Comparison of ENCODE assay signal across 26 cellular contexts in the genomic region with DNA sequence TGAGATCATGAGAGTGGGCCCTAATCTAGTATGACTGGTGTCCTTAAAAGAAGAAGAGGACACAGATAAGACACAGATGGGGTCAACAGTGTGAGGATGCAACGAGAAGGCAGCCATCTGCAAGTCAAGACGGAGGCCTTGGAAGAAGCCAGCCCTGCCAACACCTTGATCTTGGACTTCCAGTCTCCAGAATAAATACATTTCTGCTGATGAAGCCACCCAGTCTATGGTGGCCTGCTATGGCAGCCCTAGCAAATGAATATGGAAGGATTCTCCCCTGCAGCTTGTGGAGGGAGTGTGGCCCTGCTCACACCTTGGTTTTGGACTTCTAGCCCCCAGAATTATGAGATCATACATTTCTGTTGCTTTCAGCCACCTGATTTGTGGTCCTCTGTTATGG. TPM values are rescaled to one million over a fixed set of nuclear protein-coding genes. Genes with fewer than 3 reads are reported as not detected.
"Had no signal": no experiment of that assay in that cellular context is flagged by ENCODE, and none has a peak within 500 bp of the region (broad histone marks: within the 10 kb centered on the region; RNA-seq: fewer than 3 reads in every experiment).

No MANE protein-coding gene starts in this region.

- H3K36me3 Mint-ChIP-seq: immature natural killer cell; memory B cell; naive thymus-derived CD4-positive, alpha-beta T cell had no signal

- H3K27ac Mint-ChIP-seq: effector memory CD8-positive, alpha-beta T cell; memory B cell; naive thymus-derived CD4-positive, alpha-beta T cell; nephron progenitor cell; progenitor cell of endocrine pancreas; stimulated activated memory B cell treated with anti-CD40 and anti-IgM and Interleukin-4, amounts not matched to agents 10 μg/mL and 1 μg/mL and 100 μg/mL, for 72 hours had no signal

- H3K9me3 Mint-ChIP-seq: central memory CD8-positive, alpha-beta T cell; effector memory CD8-positive, alpha-beta T cell; immature natural killer cell; memory B cell; mesothelial cell of epicardium; naive thymus-derived CD4-positive, alpha-beta T cell; nephron progenitor cell; stimulated activated memory B cell treated with anti-CD40 and anti-IgM and Interleukin-4, amounts not matched to agents 10 μg/mL and 1 μg/mL and 100 μg/mL, for 72 hours had no signal

- H3K36me3 ChIP-seq: sigmoid colon, transverse colon, vagina had no signal

- H3K9me3 ChIP-seq: esophagus squamous epithelium, mucosa of descending colon, sigmoid colon, transverse colon, vagina had no signal

- H3K4me1 Mint-ChIP-seq: central memory CD8-positive, alpha-beta T cell; immature natural killer cell; naive thymus-derived CD4-positive, alpha-beta T cell had no signal

- H3K4me3 ChIP-seq: esophagus squamous epithelium, lung, mucosa of descending colon, sigmoid colon, transverse colon, vagina had no signal

- H3K9ac ChIP-seq: parathyroid adenoma had no signal

- H2AFZ ChIP-seq: parathyroid adenoma had no signal

- H3K27me3 Mint-ChIP-seq: memory B cell; stimulated activated memory B cell treated with anti-CD40 and anti-IgM and Interleukin-4, amounts not matched to agents 10 μg/mL and 1 μg/mL and 100 μg/mL, for 72 hours had no signal

- H3K27me3 ChIP-seq: esophagus squamous epithelium, sigmoid colon, transverse colon, vagina had no signal

- DNase-seq: cortex of kidney; effector memory CD8-positive, alpha-beta T cell; erythroblast; esophagus squamous epithelium; foreskin melanocyte; glutamatergic neuron; hypothalamus; immature natural killer cell; mucosa of descending colon; naive thymus-derived CD4-positive, alpha-beta T cell; nephron progenitor cell; sigmoid colon; stimulated activated CD4-positive, alpha-beta T cell treated with anti-CD3 and anti-CD28 coated beads, Interleukin-4, amount 100 ng/mL, for 4 hours; stimulated activated naive CD8-positive, alpha-beta T cell treated with anti-CD3 and anti-CD28 coated beads, Interleukin-15, Interleukin-2, amounts not matched to agents 100 U/mL and 50 U/mL, for 24 hours; transverse colon had no signal

- H3K4me3 Mint-ChIP-seq: central memory CD8-positive, alpha-beta T cell; effector memory CD8-positive, alpha-beta T cell; immature natural killer cell; memory B cell; mesothelial cell of epicardium; nephron progenitor cell; stimulated activated memory B cell treated with anti-CD40 and anti-IgM and Interleukin-4, amounts not matched to agents 10 μg/mL and 1 μg/mL and 100 μg/mL, for 72 hours had no signal

- FAIRE-seq: endometrium, keratinocyte had no signal

- ATAC-seq: effector memory CD8-positive, alpha-beta T cell; left lobe of liver; mucosa of descending colon; naive thymus-derived CD4-positive, alpha-beta T cell; stimulated activated naive CD8-positive, alpha-beta T cell treated with anti-CD3 and anti-CD28 coated beads, Interleukin-15, Interleukin-2, amounts not matched to agents 100 U/mL and 50 U/mL, for 24 hours had no signal

- H3K27ac ChIP-seq: parathyroid adenoma, transverse colon, vagina had no signal

RNA-seq across cellular contexts. Expression of a gene that starts 12.3 kb away (rescaled TPM):
- polyA plus RNA-seq: naive thymus-derived CD4-positive, alpha-beta T cell had no signal
